ENCODE assay signal across 13 cellular contexts in genomic region chr10:24238527-24239247, GRCh38. TPM values are rescaled to one million over a fixed set of nuclear protein-coding genes. Genes with fewer than 3 reads are reported as not detected.
DNase-seq lines count a peak whose midpoint lies in the region; ATAC-seq and TF ChIP-seq lines count a peak whose summit lies in the region.
"Had no signal": no experiment of that assay in that cellular context is flagged by ENCODE, and none has a peak within 500 bp of the region (broad histone marks: within the 10 kb centered on the region; RNA-seq: fewer than 3 reads in every experiment).

No MANE protein-coding gene starts in this region.

- H3K36me3 Mint-ChIP-seq in activated T-cell treated with anti-CD3 and anti-CD28 coated beads, Interleukin-2, amount 50 U/mL, for 72 hours (ENCODE audit: insufficient read depth in 2 of 2), result no peaks in the 10 kb centered on the region
- H3K36me3 Mint-ChIP-seq: activated naive CD4-positive, alpha-beta T cell treated with anti-CD3 and anti-CD28 coated beads, Interleukin-2, amount 50 U/mL, for 72 hours; T-cell had no signal

- CTCF ChIA-PET in PC-9 (lab: Charles Lee), result interaction anchor here (0.7 to 1.1 kb wide), 2 partner anchors 104 to 107 kb away, joined by 4 to 7 read pairs; no protein-coding TSS in a partner anchor

- ATAC-seq in activated T-cell treated with anti-CD3 and anti-CD28 coated beads, Interleukin-2, amount 50 U/mL, for 72 hours (replicated peaks in 1 of 2), result no peak
- no peak for ATAC-seq in GM19324 (IDR thresholded peaks at IDR 0.05; ENCODE audit: low FRiP score, unreplicated experiment)
- ATAC-seq: activated naive CD4-positive, alpha-beta T cell treated with anti-CD3 and anti-CD28 coated beads, Interleukin-2, amount 50 U/mL, for 72 hours; T-cell had no signal

- peak overlapping the region; percentile 55 for H3K27ac ChIP-seq in PC-9
- H3K27ac ChIP-seq in iPS-20b (ENCODE audit: low read length), result no peak overlapping the region
- no peak overlapping the region for H3K27ac ChIP-seq in rectal smooth muscle tissue (ENCODE audit: low read depth, low read length)
- H3K27ac ChIP-seq: GM23248 had no signal

- no peaks in the 10 kb centered on the region for H3K36me3 ChIP-seq in PC-9 (ENCODE audit: low read depth)
- no peaks in the 10 kb centered on the region for H3K36me3 ChIP-seq in iPS-20b (ENCODE audit: insufficient read depth, low read depth, low read length)
- no peaks in the 10 kb centered on the region for H3K36me3 ChIP-seq in rectal smooth muscle tissue (ENCODE audit: control insufficient read depth, insufficient read depth, low read length)

- no peaks in the 10 kb centered on the region for H3K9me3 Mint-ChIP-seq in activated T-cell treated with anti-CD3 and anti-CD28 coated beads, Interleukin-2, amount 50 U/mL, for 72 hours
- H3K9me3 Mint-ChIP-seq: activated naive CD4-positive, alpha-beta T cell treated with anti-CD3 and anti-CD28 coated beads, Interleukin-2, amount 50 U/mL, for 72 hours had no signal

- no peaks in the 10 kb centered on the region for H3K9me2 ChIP-seq in PC-9 (ENCODE audit: insufficient read depth)

- no peaks in the 10 kb centered on the region for H4K20me1 ChIP-seq in PC-9 (ENCODE audit: insufficient read depth)

- H2AFZ ChIP-seq in PC-9, result peak overlapping the region; percentile 78
- H2AFZ ChIP-seq: GM23248 had no signal

- no peak for TF ChIP-seq CTCF in PC-9 (conservative IDR thresholded peaks at IDR 0.05)
- no peak for TF ChIP-seq CTCF in GM13976 (IDR thresholded peaks at IDR 0.05; ENCODE audit: borderline replicate concordance, control extremely low read depth, extremely low read depth, insufficient read depth, missing control alignments)

- in situ Hi-C loops in GM13976 (cut with MboI; ENCODE audit: low sequenced_read_pairs, unreplicated experiment), result no loop called here

- H3K27me3 ChIP-seq in PC-9 (ENCODE audit: insufficient read depth, low read depth) (no peaks in the 10 kb centered on the region), iPS-20b (ENCODE audit: insufficient read depth, low read length) (no peaks in the 10 kb centered on the region), rectal smooth muscle tissue (ENCODE audit: control insufficient read depth, insufficient read depth, low read length) (no peaks in the 10 kb centered on the region)

- no TSS peak for BruUV-seq in PC-9 (replicated peaks; lab: Mats Ljungman, UMichigan)

- H3K4me2 ChIP-seq in PC-9, result peak overlapping the region; percentile 72

- no peaks in the 10 kb centered on the region for H3K4me1 Mint-ChIP-seq in activated T-cell treated with anti-CD3 and anti-CD28 coated beads, Interleukin-2, amount 50 U/mL, for 72 hours (ENCODE audit: low read depth)
- H3K4me1 Mint-ChIP-seq: T-cell had no signal

- H3K9me3 ChIP-seq in PC-9 (ENCODE audit: insufficient read depth, low read depth) (no peaks in the 10 kb centered on the region), iPS-20b (ENCODE audit: insufficient read depth, low read depth, low read length) (no peaks in the 10 kb centered on the region)

- H3K27me3 Mint-ChIP-seq in activated T-cell treated with anti-CD3 and anti-CD28 coated beads, Interleukin-2, amount 50 U/mL, for 72 hours (ENCODE audit: low read depth), result peaks cover 23% of the 10 kb centered on the region

- no peak overlapping the region for H3K4me3 Mint-ChIP-seq in activated T-cell treated with anti-CD3 and anti-CD28 coated beads, Interleukin-2, amount 50 U/mL, for 72 hours
- H3K4me3 Mint-ChIP-seq: T-cell had no signal

- H3K4me1 ChIP-seq in PC-9 (replicated peaks; ENCODE audit: insufficient read depth) (peaks cover 19% of the 10 kb centered on the region), iPS-20b (ENCODE audit: insufficient read depth, low read length) (peaks cover 33% of the 10 kb centered on the region), rectal smooth muscle tissue (ENCODE audit: control insufficient read depth, insufficient read depth, low read length) (no peaks in the 10 kb centered on the region)

- peaks cover 19% of the 10 kb centered on the region; the same call in 1 of the 2 replicates for H3F3A ChIP-seq in PC-9 (ENCODE audit: insufficient read depth, low read depth)

- H3K79me2 ChIP-seq in PC-9 (ENCODE audit: low read depth), result 0 out of 2 replicates have a peak, but pooled peaks cover 4% of the 10 kb centered on the region

- H3K4me3 ChIP-seq in PC-9 (peak overlapping the region; percentile 63), iPS-20b (ENCODE audit: low read length) (0 out of 2 replicates have a peak overlapping the region, but pooled peaks have one; percentile 5), rectal smooth muscle tissue (ENCODE audit: low read length) (peak overlapping the region; percentile 11)
- H3K4me3 ChIP-seq: GM23248 had no signal

- no peak overlapping the region for H3K9ac ChIP-seq in iPS-20b (ENCODE audit: low read depth, low read length)
- H3K9ac ChIP-seq in rectal smooth muscle tissue (ENCODE audit: low read length), result no peak overlapping the region
- H3K9ac ChIP-seq: GM23248 had no signal

- intact Hi-C loops in PC-9 (cut with micrococcal nuclease; ENCODE audit: unreplicated experiment), result loop anchor here (1.0 to 5.0 kb wide), 5 partner anchors 16 to 104 kb away; no protein-coding TSS in a partner anchor

- H3K27ac Mint-ChIP-seq in activated T-cell treated with anti-CD3 and anti-CD28 coated beads, Interleukin-2, amount 50 U/mL, for 72 hours, result no peak overlapping the region
- H3K27ac Mint-ChIP-seq: activated naive CD4-positive, alpha-beta T cell treated with anti-CD3 and anti-CD28 coated beads, Interleukin-2, amount 50 U/mL, for 72 hours; T-cell had no signal

- DNase-seq in DMS79 treated with DMSO at 0.1 percent for 48 hours (lab: John Stamatoyannopoulos, UW) (peak; percentile 74), PC-9 (peak; percentile 65 to 86), GM13976 (ENCODE audit: low spot score) (no peak), 8988T (no peak)
- DNase-seq in activated T-cell treated with anti-CD3 and anti-CD28 coated beads, Interleukin-2, amount 50 U/mL, for 72 hours, result no peak
- DNase-seq: activated CD4-positive, alpha-beta T cell treated with anti-CD3 and anti-CD28 coated beads, Interleukin-2, amount 50 U/mL, for 4 hours; GM23248; NCI-H82; T-cell had no signal

- POLR2A ChIA-PET in PC-9 (lab: Charles Lee; ENCODE audit: unreplicated experiment), result interaction anchor here (0.6 to 0.9 kb wide), 3 partner anchors 29 to 847 kb away, joined by 5 to 25 read pairs (median 8); partner anchors contain the start of gene KIAA1217

RNA-seq across cellular contexts. Expression of gene KIAA1217, which starts 29.7 kb away (rescaled TPM):
- total RNA-seq in PC-9 (2021), result 26.2 and 41.1 TPM in 2 replicates
- under 1 TPM; 0.60 to 0.84 TPM for total RNA-seq in activated T-cell treated with anti-CD3 and anti-CD28 coated beads, Interleukin-2, amount 50 U/mL, for 72 hours

Comparison
In these comparisons a context has a peak if more than half of its experiments do, and no peak if none do; other contexts are left out.
1. DNase-seq: peak in DMS79 treated with DMSO at 0.1 percent for 48 hours (single experiment) and PC-9 (2 of 2); none in GM13976 (single experiment), activated T-cell treated with anti-CD3 and anti-CD28 coated beads, Interleukin-2, amount 50 U/mL, for 72 hours (0 of 2) and 8988T (single experiment).
2. H3K4me3 ChIP-seq: peak in every context shown above with its lines; median percentile 63 in PC-9; 11 in rectal smooth muscle tissue; 5 in iPS-20b.
3. RNA of gene KIAA1217, which starts 29.7 kb away (total RNA-seq): 26.2 to 41.1 TPM in PC-9; 0.60 to 0.84 TPM in activated T-cell treated with anti-CD3 and anti-CD28 coated beads, Interleukin-2, amount 50 U/mL, for 72 hours; every median in the first group is over 10 times any median in the second.